ENCODE assay signal across 14 cellular contexts in the genomic region with DNA sequence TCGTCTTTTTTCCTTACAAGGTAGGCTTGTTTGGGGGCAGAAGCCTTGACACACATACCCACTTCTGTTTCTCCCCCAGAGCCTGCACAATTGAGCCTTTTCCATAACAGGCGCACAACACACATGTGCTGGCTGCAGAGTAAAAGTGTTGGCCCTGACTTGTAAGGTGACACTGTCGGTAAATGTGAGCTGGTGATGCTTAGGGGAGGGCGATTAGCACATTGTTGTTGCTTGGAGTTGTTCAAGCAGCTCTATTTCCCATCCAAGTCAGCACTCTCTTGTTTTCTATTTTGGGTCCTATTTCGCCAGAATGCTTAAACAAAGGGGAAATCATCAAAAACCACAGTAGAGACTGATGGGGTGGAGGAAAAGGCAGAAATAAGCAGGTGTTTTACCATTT. TPM values are rescaled to one million over a fixed set of nuclear protein-coding genes. Genes with fewer than 3 reads are reported as not detected.
A peak's percentile ranks its signal among the peaks of the same experiment; 100 is the strongest.
DNase-seq lines count a peak whose midpoint lies in the region; ATAC-seq and TF ChIP-seq lines count a peak whose summit lies in the region.
"Had no signal": no experiment of that assay in that cellular context is flagged by ENCODE, and none has a peak within 500 bp of the region (broad histone marks: within the 10 kb centered on the region; RNA-seq: fewer than 3 reads in every experiment).

No MANE protein-coding gene starts in this region.

- H3K4me1 Mint-ChIP-seq in CD4-positive, alpha-beta T cell (ENCODE audit: low read depth), result peaks cover 15% of the 10 kb centered on the region

- no peak for ATAC-seq in IMR-90 (ENCODE audit: low read depth)
- ATAC-seq in HG03108 (IDR thresholded peaks at IDR 0.05; ENCODE audit: unreplicated experiment), result no peak
- no peak for ATAC-seq in CD4-positive, alpha-beta T cell (ENCODE audit: poor library complexity)
- ATAC-seq in HG03280 (IDR thresholded peaks at IDR 0.05; ENCODE audit: unreplicated experiment), result no peak

- in situ Hi-C loops in IMR-90 (cut with MboI; ENCODE audit: low sequenced_read_pairs), result no loop called here

- H3K9me1 ChIP-seq in IMR-90 (ENCODE audit: insufficient read depth, low read length), result peaks cover 5% of the 10 kb centered on the region

- no peak overlapping the region for H4K5ac ChIP-seq in IMR-90 (ENCODE audit: low read depth, low read length)

- H2AK5ac ChIP-seq in IMR-90 (ENCODE audit: low read depth, low read length), result peak overlapping the region; percentile 56; the same call in 1 of the 2 replicates

- CTCF ChIA-PET in IMR-90 (lab: Yijun Ruan, JAX), result no interaction called here
- CTCF ChIA-PET in CD4-positive, alpha-beta T cell (lab: Charles Lee), result no interaction called here

- H3K9me3 ChIP-seq in IMR-90 (ENCODE audit: control insufficient read depth, insufficient read depth, low read length), result no peaks in the 10 kb centered on the region
- no peaks in the 10 kb centered on the region for H3K9me3 ChIP-seq in neutrophil
- no peaks in the 10 kb centered on the region for H3K9me3 ChIP-seq in CD4-positive, alpha-beta T cell (ENCODE audit: control insufficient read depth, low read length)

- H3K27ac ChIP-seq in IMR-90 (ENCODE audit: insufficient read depth, low read length), result no peak overlapping the region
- peak overlapping the region; percentile 41 for H3K27ac ChIP-seq in neutrophil
- no peak overlapping the region for H3K27ac ChIP-seq in CD4-positive, alpha-beta T cell (ENCODE audit: low read depth, low read length)

- peak overlapping the region; percentile 60; the same call in 2 of the 3 replicates for H2BK15ac ChIP-seq in IMR-90 (ENCODE audit: low read depth, low read length)

- no peak overlapping the region; a peak in 1 of 4 replicates for H4K8ac ChIP-seq in IMR-90 (ENCODE audit: low read depth in 2 of 2, low read length in 2 of 2)

- intact Hi-C loops in IMR-90 (cut with micrococcal nuclease), result no loop called here
- intact Hi-C loops in CD4-positive, alpha-beta T cell (cut with DNase I, micrococcal nuclease), result no loop called here

- H4K91ac ChIP-seq in IMR-90 (ENCODE audit: insufficient read depth, low read depth, low read length), result peak overlapping the region; percentile 25

- no TSS peak for BruUV-seq in IMR-90 (replicated peaks; lab: Mats Ljungman, UMichigan)

- H3K79me1 ChIP-seq in IMR-90 (ENCODE audit: low read depth in 1 of 2, low read length in 2 of 2), result no peaks in the 10 kb centered on the region

- no peak for TF ChIP-seq POLR2A in IMR-90 (IDR thresholded peaks at IDR 0.05; ENCODE audit: low read depth, low read length)

- no peak overlapping the region; the same call in 1 of the 2 replicates for H3K14ac ChIP-seq in IMR-90 (replicated peaks; ENCODE audit: low read depth, low read length)

- POLR2A ChIA-PET in IMR-90 (lab: Charles Lee; ENCODE audit: unreplicated experiment), result no interaction called here
- POLR2A ChIA-PET in CD4-positive, alpha-beta T cell (lab: Charles Lee), result interaction anchor here (0.6 kb wide), 1 partner anchor 14 kb away, joined by 3 read pairs; no protein-coding TSS in a partner anchor

- no peaks in the 10 kb centered on the region for H3K27me3 ChIP-seq in IMR-90 (ENCODE audit: control insufficient read depth, insufficient read depth, low read length)
- no peaks in the 10 kb centered on the region for H3K27me3 ChIP-seq in neutrophil
- no peaks in the 10 kb centered on the region for H3K27me3 ChIP-seq in CD4-positive, alpha-beta T cell (ENCODE audit: control insufficient read depth, insufficient read depth, low read length)

- peak overlapping the region; percentile 29; the same call in 1 of the 2 replicates for H3K23ac ChIP-seq in IMR-90 (ENCODE audit: low read depth, low read length)

- no peak for TF ChIP-seq RAD21 in IMR-90 (IDR thresholded peaks at IDR 0.05; ENCODE audit: low read length)

- 0 out of 2 replicates have a peak overlapping the region, but pooled peaks have one; percentile 4 for H3K18ac ChIP-seq in IMR-90 (ENCODE audit: low read depth, low read length)

- H2AK9ac ChIP-seq in IMR-90 (replicated peaks; ENCODE audit: low read depth, low read length, poor library complexity), result peak overlapping the region; percentile 46

- peaks cover 9% of the 10 kb centered on the region for H3K4me1 ChIP-seq in IMR-90 (ENCODE audit: control insufficient read depth, insufficient read depth, low read length)
- peaks cover 9 to 12% of the 10 kb centered on the region in 2 experiments for H3K4me1 ChIP-seq in neutrophil (ENCODE audit: control insufficient read depth in 1 of 2, insufficient read depth in 1 of 2, low read depth in 1 of 2, low read length in 1 of 2)

- no peak overlapping the region for H3K56ac ChIP-seq in IMR-90 (ENCODE audit: extremely low read depth, insufficient read depth, low read length)

- H2BK120ac ChIP-seq in IMR-90 (ENCODE audit: low read depth, low read length), result peak overlapping the region; percentile 66

- peak overlapping the region; percentile 55; the same call in 1 of the 2 replicates for H2BK20ac ChIP-seq in IMR-90 (ENCODE audit: low read depth, low read length)

- H3K9me3 Mint-ChIP-seq in CD4-positive, alpha-beta T cell, result no peaks in the 10 kb centered on the region

- DNase-seq in IMR-90 (no peak), NCI-H1436 (lab: John Stamatoyannopoulos, UW) (peak; percentile 24), SKM-1 treated with dmso at 0.1 percent for 144 hours (lab: John Stamatoyannopoulos, UW; ENCODE audit: unreplicated experiment) (peak; percentile 77)
- DNase-seq in CD4-positive, alpha-beta T cell, result no peak
- DNase-seq in activated CD4-positive, CD25-positive, alpha-beta regulatory T cell treated with anti-CD3 and anti-CD28 coated beads, Interleukin-2, amount 50 U/mL, for 72 hours, result no peak
- DNase-seq: activated gamma-delta T cell, HCEC 1CT, NCI-H446, occipital lobe, small intestine, T-helper 9 cell had no signal

- no peak overlapping the region for H3K27ac Mint-ChIP-seq in CD4-positive, alpha-beta T cell

- no peak overlapping the region for H2AFZ ChIP-seq in IMR-90 (replicated peaks; ENCODE audit: low read length, poor library complexity)

- TF ChIP-seq CTCF in IMR-90 (conservative IDR thresholded peaks at IDR 0.05; ENCODE audit: low read depth, low read length) (no peak), neutrophil (IDR thresholded peaks at IDR 0.05) (no peak)
- no peak for TF ChIP-seq CTCF in CD4-positive, alpha-beta T cell (IDR thresholded peaks at IDR 0.05)

- H3K4ac ChIP-seq in IMR-90 (ENCODE audit: low read depth, low read length), result peak overlapping the region; percentile 64

- no peak overlapping the region for H3K4me3 Mint-ChIP-seq in CD4-positive, alpha-beta T cell

- no peak overlapping the region for H3K4me2 ChIP-seq in IMR-90 (ENCODE audit: low read depth, low read length)

- H3K9ac ChIP-seq in IMR-90 (ENCODE audit: low read depth, low read length), result no peak overlapping the region

- H3K36me3 ChIP-seq in IMR-90 (ENCODE audit: control insufficient read depth, insufficient read depth, low read length) (no peaks in the 10 kb centered on the region), neutrophil (no peaks in the 10 kb centered on the region)

- dilution Hi-C loops in IMR-90 (cut with HindIII; ENCODE audit: low sequenced_read_pairs, unreplicated experiment), result no loop called here

- H3K36me3 Mint-ChIP-seq in CD4-positive, alpha-beta T cell (ENCODE audit: low read depth), result no peaks in the 10 kb centered on the region

- H3K27me3 Mint-ChIP-seq in CD4-positive, alpha-beta T cell, result no peaks in the 10 kb centered on the region

- 0 out of 2 replicates have a peak, but pooled peaks cover 3% of the 10 kb centered on the region for H4K20me1 ChIP-seq in IMR-90 (ENCODE audit: insufficient read depth, low read length)

- no CpG with 5 or more reads among the region's 5 CpGs for WGBS in IMR-90 (ENCODE audit: extremely low coverage in 2 of 2, insufficient read length in 1 of 2), 2 experiments

- H2BK5ac ChIP-seq in IMR-90 (ENCODE audit: low read depth, low read length, poor library complexity, severe bottlenecking), result no peak overlapping the region

- H3K4me3 ChIP-seq in IMR-90 (ENCODE audit: insufficient read depth, low read depth, low read length) (no peak overlapping the region), neutrophil (ENCODE audit: low read depth in 1 of 2, low read length in 1 of 2) (no peak overlapping the region)

TF ChIP-seq in IMR-90, 13 proteins besides CTCF, POLR2A, EP300 and RAD21 (continues in another document):
- TF ChIP-seq SMC3 (IDR thresholded peaks at IDR 0.05; ENCODE audit: low read depth, low read length) (no peak), RFX5 (IDR thresholded peaks at IDR 0.05; ENCODE audit: low read depth, low read length) (no peak), NFE2L2 (IDR thresholded peaks at IDR 0.05; ENCODE audit: low read depth, low read length) (no peak), RCOR1 (IDR thresholded peaks at IDR 0.05; ENCODE audit: insufficient replicate concordance, low read length) (no peak), BHLHE40 (IDR thresholded peaks at IDR 0.05; ENCODE audit: low read depth, low read length) (no peak), MAZ (IDR thresholded peaks at IDR 0.05; ENCODE audit: borderline replicate concordance, low read depth, low read length) (no peak), FOS (IDR thresholded peaks at IDR 0.05; ENCODE audit: low read depth, low read length) (no peak), MXI1 (IDR thresholded peaks at IDR 0.05; ENCODE audit: borderline replicate concordance, low read depth, low read length) (no peak), CEBPB (IDR thresholded peaks at IDR 0.05; ENCODE audit: low read depth, low read length) (no peak)
- TF ChIP-seq, protein P1, sequence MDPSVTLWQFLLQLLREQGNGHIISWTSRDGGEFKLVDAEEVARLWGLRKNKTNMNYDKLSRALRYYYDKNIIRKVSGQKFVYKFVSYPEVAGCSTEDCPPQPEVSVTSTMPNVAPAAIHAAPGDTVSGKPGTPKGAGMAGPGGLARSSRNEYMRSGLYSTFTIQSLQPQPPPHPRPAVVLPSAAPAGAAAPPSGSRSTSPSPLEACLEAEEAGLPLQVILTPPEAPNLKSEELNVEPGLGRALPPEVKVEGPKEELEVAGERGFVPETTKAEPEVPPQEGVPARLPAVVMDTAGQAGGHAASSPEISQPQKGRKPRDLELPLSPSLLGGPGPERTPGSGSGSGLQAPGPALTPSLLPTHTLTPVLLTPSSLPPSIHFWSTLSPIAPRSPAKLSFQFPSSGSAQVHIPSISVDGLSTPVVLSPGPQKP (IDR thresholded peaks at IDR 0.05; ENCODE audit: borderline replicate concordance, low read depth, low read length), result no peak
- TF ChIP-seq, protein P2, sequence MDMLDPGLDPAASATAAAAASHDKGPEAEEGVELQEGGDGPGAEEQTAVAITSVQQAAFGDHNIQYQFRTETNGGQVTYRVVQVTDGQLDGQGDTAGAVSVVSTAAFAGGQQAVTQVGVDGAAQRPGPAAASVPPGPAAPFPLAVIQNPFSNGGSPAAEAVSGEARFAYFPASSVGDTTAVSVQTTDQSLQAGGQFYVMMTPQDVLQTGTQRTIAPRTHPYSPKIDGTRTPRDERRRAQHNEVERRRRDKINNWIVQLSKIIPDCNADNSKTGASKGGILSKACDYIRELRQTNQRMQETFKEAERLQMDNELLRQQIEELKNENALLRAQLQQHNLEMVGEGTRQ (IDR thresholded peaks at IDR 0.05; ENCODE audit: low read depth, low read length), result no peak

RNA-seq across cellular contexts. Expression of a gene that starts 51.9 kb away (rescaled TPM):
- total RNA-seq in IMR-90 (2012; rRNA removed), result 13.6 and 14.9 TPM in 2 replicates
- 5.3 and 5.6 TPM in 2 replicates for polyA plus RNA-seq in IMR-90 (2012; rRNA removed)
- 2.2 and 2.4 TPM in 2 replicates for polyA plus RNA-seq in IMR-90 (2012; cell fraction: cytosol; rRNA removed)
- polyA plus RNA-seq in IMR-90 (2012; cell fraction: nucleus; rRNA removed; ENCODE audit: low replicate concordance), result 3.4 and 6.7 TPM in 2 replicates
- 10 to 100 TPM; 26.6 to 28.9 TPM for total RNA-seq in CD4-positive, alpha-beta T cell

Comparison
In these comparisons a context has a peak if more than half of its experiments do, and no peak if none do; other contexts are left out.
1. DNase-seq: peak in NCI-H1436 (single experiment) and SKM-1 treated with dmso at 0.1 percent for 144 hours (single experiment); none in IMR-90 (single experiment), CD4-positive, alpha-beta T cell (0 of 10) and activated CD4-positive, CD25-positive, alpha-beta regulatory T cell treated with anti-CD3 and anti-CD28 coated beads, Interleukin-2, amount 50 U/mL, for 72 hours (single experiment).